In genomic region chr14:76772300-76773187, GRCh38 we compare ENCODE assay signal across 11 cellular contexts. TPM values are rescaled to one million over a fixed set of nuclear protein-coding genes. Genes with fewer than 3 reads are reported as not detected.
A peak's percentile ranks its signal among the peaks of the same experiment; 100 is the strongest.
DNase-seq lines count a peak whose midpoint lies in the region; ATAC-seq and TF ChIP-seq lines count a peak whose summit lies in the region.
"Had no signal": no experiment of that assay in that cellular context is flagged by ENCODE, and none has a peak within 500 bp of the region (broad histone marks: within the 10 kb centered on the region; RNA-seq: fewer than 3 reads in every experiment).

No MANE protein-coding gene starts in this region.

- H3K27me3 ChIP-seq in esophagus squamous epithelium (no peaks in the 10 kb centered on the region), mucosa of rectum (ENCODE audit: control insufficient read depth in 2 of 2, insufficient read depth in 2 of 2, low read length in 2 of 2) (no peaks in the 10 kb centered on the region), vagina (no peaks in the 10 kb centered on the region)

- H3K27ac Mint-ChIP-seq in stimulated activated naive CD8-positive, alpha-beta T cell treated with anti-CD3 and anti-CD28 coated beads, Interleukin-15, amount 100 ng/mL, for 72 hours, result peak overlapping the region in 1 of 2 donors; percentile 78

- peaks cover 28% of the 10 kb centered on the region for H3K27me3 Mint-ChIP-seq in stimulated activated naive CD8-positive, alpha-beta T cell treated with anti-CD3 and anti-CD28 coated beads, Interleukin-15, amount 100 ng/mL, for 72 hours

- H3K9me3 Mint-ChIP-seq in stimulated activated naive CD8-positive, alpha-beta T cell treated with anti-CD3 and anti-CD28 coated beads, Interleukin-15, amount 100 ng/mL, for 72 hours, result no peaks in the 10 kb centered on the region

- intact Hi-C loops in esophagus squamous epithelium (cut with DNase I), result no loop called here
- intact Hi-C loops in vagina (cut with DNase I), result no loop called here

- no peak for TF ChIP-seq POLR2A in esophagus squamous epithelium (IDR thresholded peaks at IDR 0.05)
- TF ChIP-seq POLR2A in vagina (IDR thresholded peaks at IDR 0.05), result no peak

- H3K9ac ChIP-seq in mucosa of rectum (ENCODE audit: low read depth in 1 of 2, low read length in 2 of 2), result no peak overlapping the region

- no peaks in the 10 kb centered on the region for H3K36me3 ChIP-seq in esophagus squamous epithelium
- H3K36me3 ChIP-seq in mucosa of rectum (ENCODE audit: control insufficient read depth in 2 of 2, insufficient read depth in 2 of 2, low read length in 2 of 2), result no peaks in the 10 kb centered on the region
- no peaks in the 10 kb centered on the region for H3K36me3 ChIP-seq in vagina

- H3K4me3 ChIP-seq in esophagus squamous epithelium (peak overlapping the region in 1 of 4 donors; percentile 3), mucosa of rectum (ENCODE audit: low read length in 2 of 2) (no peak overlapping the region), vagina (peak overlapping the region in 1 of 2 donors; percentile 0)
- H3K4me3 ChIP-seq: mucosa of descending colon had no signal

- peaks cover 40% of the 10 kb centered on the region for H3K4me1 Mint-ChIP-seq in stimulated activated naive CD8-positive, alpha-beta T cell treated with anti-CD3 and anti-CD28 coated beads, Interleukin-15, amount 100 ng/mL, for 72 hours

- H3K4me3 Mint-ChIP-seq in stimulated activated naive CD8-positive, alpha-beta T cell treated with anti-CD3 and anti-CD28 coated beads, Interleukin-15, amount 100 ng/mL, for 72 hours, result peak overlapping the region in 1 of 2 donors; percentile 29

- TF ChIP-seq CTCF in esophagus squamous epithelium (IDR thresholded peaks at IDR 0.05) (no peak), vagina (IDR thresholded peaks at IDR 0.05) (no peak)

- H3K9me3 ChIP-seq in esophagus squamous epithelium (no peaks in the 10 kb centered on the region), mucosa of rectum (ENCODE audit: control insufficient read depth in 2 of 2, low read length in 2 of 2) (no peaks in the 10 kb centered on the region), vagina (no peaks in the 10 kb centered on the region)
- H3K9me3 ChIP-seq: mucosa of descending colon had no signal

- no peak for ATAC-seq in stimulated activated naive CD8-positive, alpha-beta T cell treated with anti-CD3 and anti-CD28 coated beads, Interleukin-15, amount 100 ng/mL, for 72 hours

- peak; percentile 47 for DNase-seq in activated CD8-positive, alpha-beta memory T cell treated with anti-CD3 and anti-CD28 coated beads for 24 hours
- no peak for DNase-seq in activated CD8-positive, alpha-beta memory T cell treated with anti-CD3 and anti-CD28 coated beads, Interleukin-2, amount 50 U/mL, for 4 hours
- DNase-seq in esophagus squamous epithelium (lab: John Stamatoyannopoulos, UW), result no peak
- DNase-seq in vagina (ENCODE audit: extremely low spot score in 2 of 2), result peak; percentile 58 to 91
- DNase-seq in stimulated activated naive CD8-positive, alpha-beta T cell treated with anti-CD3 and anti-CD28 coated beads, Interleukin-15, amount 100 ng/mL, for 72 hours, result no peak
- no peak for DNase-seq in NCI-H510A (lab: John Stamatoyannopoulos, UW)
- DNase-seq in NCI-H2029 (lab: John Stamatoyannopoulos, UW), result no peak
- DNase-seq: NCI-H146 had no signal

- WGBS in esophagus squamous epithelium, 2 donors, result 50 to 72% methylated on average over 11 of the region's 13 CpGs

- peaks cover 17 to 48% (median 30%) of the 10 kb centered on the region in 3 donors for H3K4me1 ChIP-seq in esophagus squamous epithelium
- peaks cover 5 to 10% of the 10 kb centered on the region in 2 donors for H3K4me1 ChIP-seq in mucosa of rectum (ENCODE audit: control insufficient read depth in 2 of 2, insufficient read depth in 2 of 2, low read length in 2 of 2)
- H3K4me1 ChIP-seq in vagina, result peaks cover 37% of the 10 kb centered on the region

- H3K27ac ChIP-seq in esophagus squamous epithelium, result peak overlapping the region; percentile 32 to 90 (median 74)
- peak overlapping the region; percentile 34 to 71 for H3K27ac ChIP-seq in mucosa of rectum (ENCODE audit: low read depth in 2 of 2, low read length in 2 of 2)
- H3K27ac ChIP-seq in vagina, result peak overlapping the region; percentile 76

RNA-seq across cellular contexts. Expression of gene VASH1, which starts 11.3 kb away (rescaled TPM):
- total RNA-seq in esophagus squamous epithelium (1 to 10 TPM; 1.3 to 5.7 (median 3.0) TPM), vagina (6.1 TPM)

RNA-seq across cellular contexts. Expression of gene ANGEL1, which starts 40.1 kb away (rescaled TPM):
- total RNA-seq in esophagus squamous epithelium (10 to 100 TPM in 1 of 4 donors, 1 to 10 TPM in 3; 3.4 to 13.7 (median 8.3) TPM), vagina (13.0 TPM)

RNA-seq across cellular contexts. Expression of gene LRRC74A, which starts 53.7 kb away (rescaled TPM):
- not detected for total RNA-seq in esophagus squamous epithelium
- total RNA-seq in vagina, result not detected
- total RNA-seq: mucosa of descending colon, ureter had no signal

Comparison
In these comparisons a context has a peak if more than half of its experiments do, and no peak if none do; other contexts are left out.
1. DNase-seq: peak in activated CD8-positive, alpha-beta memory T cell treated with anti-CD3 and anti-CD28 coated beads for 24 hours (single experiment) and vagina (2 of 2); none in activated CD8-positive, alpha-beta memory T cell treated with anti-CD3 and anti-CD28 coated beads, Interleukin-2, amount 50 U/mL, for 4 hours (single experiment), esophagus squamous epithelium (single experiment), stimulated activated naive CD8-positive, alpha-beta T cell treated with anti-CD3 and anti-CD28 coated beads, Interleukin-15, amount 100 ng/mL, for 72 hours (0 of 2), NCI-H510A (single experiment) and NCI-H2029 (single experiment).
2. Peak in every context shown above with its lines, with median percentiles within 50 percentile points of each other: H3K27ac ChIP-seq.